ENCODE assay signal across 19 cellular contexts in genomic region chr10:132111121-132111731, GRCh38. TPM values are rescaled to one million over a fixed set of nuclear protein-coding genes. Genes with fewer than 3 reads are reported as not detected.
DNase-seq lines count a peak whose midpoint lies in the region; ATAC-seq and TF ChIP-seq lines count a peak whose summit lies in the region.
"Had no signal": no experiment of that assay in that cellular context is flagged by ENCODE, and none has a peak within 500 bp of the region (broad histone marks: within the 10 kb centered on the region; RNA-seq: fewer than 3 reads in every experiment).

No MANE protein-coding gene starts in this region.

- H3K36me3 ChIP-seq in left lung (no peaks in the 10 kb centered on the region), suprapubic skin (no peaks in the 10 kb centered on the region), SK-N-SH (replicated peaks in 1 of 2; ENCODE audit: control insufficient read depth in 1 of 2, insufficient read depth in 2 of 2, low read length in 1 of 2) (no peaks in the 10 kb centered on the region)
- H3K36me3 ChIP-seq: cardiac muscle cell, vagina had no signal

- intact Hi-C loops in activated naive CD4-positive, alpha-beta T cell treated with anti-CD3 and anti-CD28 coated beads for 36 hours (cut with micrococcal nuclease) = no loop called here
- intact Hi-C loops in left lung (cut with DNase I) = no loop called here

- ATAC-seq in left lung (no peak), HG02588 (IDR thresholded peaks at IDR 0.05; ENCODE audit: unreplicated experiment) (no peak)
- ATAC-seq: gastroesophageal sphincter had no signal

- TF ChIP-seq POLR2A in suprapubic skin (IDR thresholded peaks at IDR 0.05) = no peak

- H3K27me3 Mint-ChIP-seq in activated naive CD4-positive, alpha-beta T cell treated with anti-CD3 and anti-CD28 coated beads for 36 hours (ENCODE audit: low read depth) = no peaks in the 10 kb centered on the region

- TF ChIP-seq EP300 in suprapubic skin (IDR thresholded peaks at IDR 0.05) (no peak), SK-N-SH (IDR thresholded peaks at IDR 0.05; ENCODE audit: borderline replicate concordance in 1 of 2, low read depth in 1 of 2, low read length in 1 of 2) (no peak)

- CTCF ChIA-PET in activated naive CD4-positive, alpha-beta T cell treated with anti-CD3 and anti-CD28 coated beads for 36 hours (lab: Charles Lee) = no interaction called here
- CTCF ChIA-PET in SK-N-SH (lab: Yijun Ruan, JAX) = interaction anchor here (3.1 kb wide), 1 partner anchor 31 kb away, joined by 16 read pairs; no protein-coding TSS in a partner anchor

- TF ChIP-seq CTCF in left lung (IDR thresholded peaks at IDR 0.05) (no peak), suprapubic skin (IDR thresholded peaks at IDR 0.05) (no peak), SK-N-SH (IDR thresholded peaks at IDR 0.05) (no peak)

- H3K27ac Mint-ChIP-seq in activated naive CD4-positive, alpha-beta T cell treated with anti-CD3 and anti-CD28 coated beads for 36 hours = no peak overlapping the region
- H3K27ac Mint-ChIP-seq: H9; T-helper 1 cell treated with Interleukin-12 subunit alpha and Interleukin-12 subunit beta and Interleukin-4 antibody, amounts not matched to agents 30 μg/mL and 1 μg/mL, for 36 hours had no signal

- H3K9me3 ChIP-seq in left lung (no peaks in the 10 kb centered on the region), suprapubic skin (no peaks in the 10 kb centered on the region), SK-N-SH (no peaks in the 10 kb centered on the region)
- H3K9me3 ChIP-seq: esophagus muscularis mucosa, gastroesophageal sphincter, vagina had no signal

- no peaks in the 10 kb centered on the region for H4K20me1 ChIP-seq in SK-N-SH (ENCODE audit: insufficient read depth)

- POLR2A ChIA-PET in SK-N-SH (lab: Yijun Ruan, JAX) = no interaction called here

- H3F3A ChIP-seq in SK-N-SH (replicated peaks; ENCODE audit: insufficient read depth) = no peaks in the 10 kb centered on the region

- H3K4me2 ChIP-seq in SK-N-SH = no peak overlapping the region

- H3K27me3 ChIP-seq in left lung (peaks cover 0 to 11% of the 10 kb centered on the region in 2 donors), suprapubic skin (no peaks in the 10 kb centered on the region), SK-N-SH (ENCODE audit: insufficient read depth) (no peaks in the 10 kb centered on the region)
- H3K27me3 ChIP-seq: cardiac muscle cell, esophagus muscularis mucosa, gastroesophageal sphincter, vagina had no signal

- H3K9me2 ChIP-seq in SK-N-SH = no peaks in the 10 kb centered on the region

- H3K4me1 ChIP-seq in left lung (no peaks in the 10 kb centered on the region), suprapubic skin (no peaks in the 10 kb centered on the region), SK-N-SH (ENCODE audit: control insufficient read depth in 1 of 2, insufficient read depth in 2 of 2, low read depth in 1 of 2, low read length in 1 of 2) (no peaks in the 10 kb centered on the region)
- H3K4me1 ChIP-seq: vagina had no signal

- no peaks in the 10 kb centered on the region for H3K36me3 Mint-ChIP-seq in activated naive CD4-positive, alpha-beta T cell treated with anti-CD3 and anti-CD28 coated beads for 36 hours (ENCODE audit: low read depth)

- H3K9me3 Mint-ChIP-seq in activated naive CD4-positive, alpha-beta T cell treated with anti-CD3 and anti-CD28 coated beads for 36 hours = no peaks in the 10 kb centered on the region
- H3K9me3 Mint-ChIP-seq: H9; T-helper 1 cell treated with Interleukin-12 subunit alpha and Interleukin-12 subunit beta and Interleukin-4 antibody, amounts not matched to agents 30 μg/mL and 1 μg/mL, for 36 hours had no signal

- H3K4me3 ChIP-seq in left lung (no peak overlapping the region), suprapubic skin (no peak overlapping the region), SK-N-SH (ENCODE audit: low read depth in 2 of 2, low read length in 1 of 2) (no peak overlapping the region)
- H3K4me3 ChIP-seq: cardiac muscle cell, esophagus muscularis mucosa, gastroesophageal sphincter, vagina had no signal

- no peak overlapping the region for H3K9ac ChIP-seq in SK-N-SH

- no peaks in the 10 kb centered on the region for H3K79me2 ChIP-seq in SK-N-SH (ENCODE audit: insufficient read depth)

- H3K27ac ChIP-seq in angular gyrus (ENCODE audit: low read depth, low read length) = peak overlapping the region; percentile 65
- no peak overlapping the region for H3K27ac ChIP-seq in left lung
- H3K27ac ChIP-seq in suprapubic skin = no peak overlapping the region
- H3K27ac ChIP-seq in SK-N-SH (ENCODE audit: low read depth in 2 of 2, low read length in 1 of 2) = no peak overlapping the region
- H3K27ac ChIP-seq: C4-2B, cardiac muscle cell, esophagus muscularis mucosa, gastroesophageal sphincter, vagina had no signal

- peak; percentile 1 for DNase-seq in activated naive CD4-positive, alpha-beta T cell treated with anti-CD3 and anti-CD28 coated beads for 36 hours
- no peak for DNase-seq in activated naive CD4-positive, alpha-beta T cell (lab: John Stamatoyannopoulos, UW)
- peak; percentile 24 to 62 for DNase-seq in left lung
- DNase-seq in suprapubic skin (ENCODE audit: low spot score in 2 of 2) = peak; percentile 52 to 74
- no peak for DNase-seq in SK-N-SH
- no peak for DNase-seq in COLO668 (lab: John Stamatoyannopoulos, UW; ENCODE audit: unreplicated experiment)
- DNase-seq: ACHN, NCI-H1930, NCI-H226, OCI-M1 had no signal

- TF ChIP-seq RAD21 in SK-N-SH (IDR thresholded peaks at IDR 0.05; ENCODE audit: low read length) = no peak

- no peak overlapping the region for H2AFZ ChIP-seq in SK-N-SH (ENCODE audit: low read depth)

- H3K4me1 Mint-ChIP-seq in activated naive CD4-positive, alpha-beta T cell treated with anti-CD3 and anti-CD28 coated beads for 36 hours (ENCODE audit: low read depth) = no peaks in the 10 kb centered on the region
- H3K4me1 Mint-ChIP-seq: H9 had no signal

- 91% methylated on average over 10 of the region's 14 CpGs for WGBS in suprapubic skin
- 58% methylated on average over 7 of the region's 14 CpGs for WGBS in SK-N-SH (ENCODE audit: low lambda C conversion rate)

- H3K4me3 Mint-ChIP-seq in activated naive CD4-positive, alpha-beta T cell treated with anti-CD3 and anti-CD28 coated beads for 36 hours = no peak overlapping the region
- H3K4me3 Mint-ChIP-seq: H9; T-helper 1 cell treated with Interleukin-12 subunit alpha and Interleukin-12 subunit beta and Interleukin-4 antibody, amounts not matched to agents 30 μg/mL and 1 μg/mL, for 36 hours had no signal

TF ChIP-seq in SK-N-SH, 30 proteins besides CTCF, POLR2A, EP300 and RAD21:
- TF ChIP-seq SMC3 (IDR thresholded peaks at IDR 0.05; ENCODE audit: low read depth, low read length) (no peak), GATA2 (CRISPR knock-in tag; IDR thresholded peaks at IDR 0.05) (no peak), YY1 (IDR thresholded peaks at IDR 0.05; ENCODE audit: low read depth) (no peak), MAX (IDR thresholded peaks at IDR 0.05; ENCODE audit: low read depth) (no peak), MEF2A (IDR thresholded peaks at IDR 0.05; ENCODE audit: borderline replicate concordance, low read depth) (no peak)

RNA-seq across cellular contexts. Expression of gene JAKMIP3, which starts 45.5 kb away (rescaled TPM):
- under 1 TPM; 0.40 to 0.52 TPM for total RNA-seq in activated naive CD4-positive, alpha-beta T cell treated with anti-CD3 and anti-CD28 coated beads for 36 hours
- total RNA-seq in left lung (under 1 TPM; 0.38 to 0.42 TPM), suprapubic skin (1 to 10 TPM in 1 of 4 donors, under 1 TPM in 3; 0.15 to 2.4 (median 0.51) TPM)
- polyA plus RNA-seq in SK-N-SH (2012; rRNA removed) = 0.02 TPM in 2 replicates
- polyA plus RNA-seq in SK-N-SH (2012; cell fraction: cytosol; rRNA removed) = under 0.01 and 0.01 TPM in 2 replicates
- 0.04 and 0.05 TPM in 2 replicates for polyA plus RNA-seq in SK-N-SH (2012; cell fraction: nucleus; rRNA removed)

Comparison
In these comparisons a context has a peak if more than half of its experiments do, and no peak if none do; other contexts are left out.
1. DNase-seq: peak in activated naive CD4-positive, alpha-beta T cell treated with anti-CD3 and anti-CD28 coated beads for 36 hours (single experiment), left lung (2 of 2) and suprapubic skin (2 of 2); none in activated naive CD4-positive, alpha-beta T cell (0 of 4), SK-N-SH (single experiment) and COLO668 (single experiment).